Comparison of ENCODE assay signal across 9 cellular contexts in the genomic region with DNA sequence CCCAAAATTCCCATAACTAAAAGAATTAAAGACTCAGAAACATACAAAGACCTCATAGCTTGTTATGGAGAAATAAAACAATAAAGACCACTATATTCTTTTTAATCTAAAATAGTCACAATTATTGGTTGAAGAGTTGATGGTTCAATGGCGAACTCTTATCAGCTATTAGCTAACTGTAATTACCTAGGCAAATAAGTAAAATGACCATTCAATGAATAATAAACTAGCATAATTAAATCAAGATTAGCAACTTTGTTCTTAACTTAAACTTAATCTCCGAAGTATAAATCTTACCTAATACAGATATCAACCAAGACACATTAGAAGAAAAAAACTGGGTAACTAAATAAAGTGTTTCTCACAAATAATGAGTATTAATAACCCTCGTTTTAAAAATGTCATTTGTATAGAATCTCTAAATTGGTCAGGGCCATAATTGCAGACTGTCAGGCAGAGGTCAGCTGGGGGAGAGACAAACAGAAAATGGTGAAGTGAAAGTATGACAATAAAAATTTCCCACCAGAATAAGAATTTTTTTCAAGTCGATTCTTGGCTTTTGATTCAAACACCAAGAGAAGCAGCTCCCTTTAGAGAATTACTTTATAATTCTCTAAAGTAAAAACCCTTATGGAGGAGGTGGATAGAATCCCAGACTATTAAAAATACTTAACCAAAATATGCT. TPM values are rescaled to one million over a fixed set of nuclear protein-coding genes. Genes with fewer than 3 reads are reported as not detected.
A peak's percentile ranks its signal among the peaks of the same experiment; 100 is the strongest.
DNase-seq lines count a peak whose midpoint lies in the region; ATAC-seq and TF ChIP-seq lines count a peak whose summit lies in the region.
"Had no signal": no experiment of that assay in that cellular context is flagged by ENCODE, and none has a peak within 500 bp of the region (broad histone marks: within the 10 kb centered on the region; RNA-seq: fewer than 3 reads in every experiment).

No MANE protein-coding gene starts in this region.

- POLR2A ChIA-PET in Caco-2 (lab: Charles Lee): no interaction called here

- H3K9me3 Mint-ChIP-seq in Caco-2 (ENCODE audit: unreplicated experiment) (no peaks in the 10 kb centered on the region), neural progenitor cell (no peaks in the 10 kb centered on the region)

- intact Hi-C loops in Caco-2 (cut with micrococcal nuclease; ENCODE audit: unreplicated experiment): no loop called here

- BruUV-seq in Caco-2 (replicated peaks; lab: Mats Ljungman, UMichigan): TSS peak; percentile 43

- H3K9me3 ChIP-seq in Caco-2 (no peaks in the 10 kb centered on the region), neural progenitor cell (ENCODE audit: low read depth) (no peaks in the 10 kb centered on the region)
- no peaks in the 10 kb centered on the region for H3K9me3 ChIP-seq in effector memory CD4-positive, alpha-beta T cell (ENCODE audit: control insufficient read depth, low read length)

- H3K27ac Mint-ChIP-seq in Caco-2 (ENCODE audit: unreplicated experiment): no peak overlapping the region
- no peak overlapping the region for H3K27ac Mint-ChIP-seq in neural progenitor cell

- H3K36me3 ChIP-seq in Caco-2 (ENCODE audit: control insufficient read depth, insufficient read depth, low read length) (no peaks in the 10 kb centered on the region), neural progenitor cell (no peaks in the 10 kb centered on the region)
- H3K36me3 ChIP-seq in effector memory CD4-positive, alpha-beta T cell (ENCODE audit: control insufficient read depth, insufficient read depth, low read length): peaks cover 3% of the 10 kb centered on the region

- TF ChIP-seq CTCF in Caco-2 (IDR thresholded peaks at IDR 0.05; ENCODE audit: insufficient read depth in 1 of 2, low read depth in 1 of 2, low read length in 1 of 2, severe bottlenecking in 1 of 2, unreplicated experiment in 1 of 2) (no peak), neural progenitor cell (IDR thresholded peaks at IDR 0.05) (no peak)

- H2AFZ ChIP-seq in neural progenitor cell (replicated peaks): no peak overlapping the region

- H4K20me1 ChIP-seq in neural progenitor cell (ENCODE audit: low read depth): peaks cover 17% of the 10 kb centered on the region

- H3K4me3 ChIP-seq in Caco-2 (ENCODE audit: low read depth, low read length) (peak overlapping the region; percentile 47), neural progenitor cell (peak overlapping the region; percentile 90)
- H3K4me3 ChIP-seq in effector memory CD4-positive, alpha-beta T cell (ENCODE audit: insufficient read depth, low read depth, low read length, poor library complexity, severe bottlenecking): peak overlapping the region; percentile 95

- H3K4me2 ChIP-seq in neural progenitor cell: peak overlapping the region; percentile 82

- H3K27ac ChIP-seq in effector memory CD4-positive, alpha-beta T cell (ENCODE audit: insufficient read depth, low read length, poor library complexity, severe bottlenecking): peak overlapping the region; percentile 78
- H3K27ac ChIP-seq in neural progenitor cell: no peak overlapping the region

- H3K4me1 Mint-ChIP-seq in Caco-2 (ENCODE audit: low read depth, unreplicated experiment) (no peaks in the 10 kb centered on the region), neural progenitor cell (peaks cover 23% of the 10 kb centered on the region)

- H3K4me1 ChIP-seq in Caco-2 (peaks cover 14% of the 10 kb centered on the region), neural progenitor cell (peaks cover 11% of the 10 kb centered on the region)
- H3K4me1 ChIP-seq in effector memory CD4-positive, alpha-beta T cell (ENCODE audit: control insufficient read depth, insufficient read depth, low read length, poor library complexity, severe bottlenecking): peaks cover 6% of the 10 kb centered on the region

- DNase-seq in Caco-2 (no peak), MV-4-11 (lab: John Stamatoyannopoulos, UW) (peak; percentile 41), neural progenitor cell (ENCODE audit: low spot score) (no peak), EL (no peak), 8988T (no peak)
- no peak for DNase-seq in effector memory CD4-positive, alpha-beta T cell

- peak overlapping the region; percentile 80 for H3K4me3 Mint-ChIP-seq in Caco-2 (ENCODE audit: unreplicated experiment)
- peak overlapping the region; percentile 99 for H3K4me3 Mint-ChIP-seq in neural progenitor cell

- peaks cover 52% of the 10 kb centered on the region for H3K79me2 ChIP-seq in neural progenitor cell (ENCODE audit: low read depth)

- H3K36me3 Mint-ChIP-seq in Caco-2 (ENCODE audit: insufficient read depth, unreplicated experiment): no peaks in the 10 kb centered on the region
- no peaks in the 10 kb centered on the region for H3K36me3 Mint-ChIP-seq in neural progenitor cell

- H3F3A ChIP-seq in neural progenitor cell (ENCODE audit: low read depth): peaks cover 10% of the 10 kb centered on the region

- ATAC-seq in GM18873 (IDR thresholded peaks at IDR 0.05; ENCODE audit: low FRiP score, unreplicated experiment): no peak
- no peak for ATAC-seq in GM21528 (IDR thresholded peaks at IDR 0.05; ENCODE audit: low FRiP score, unreplicated experiment)

- no peaks in the 10 kb centered on the region for H3K27me3 Mint-ChIP-seq in Caco-2 (ENCODE audit: insufficient read depth, unreplicated experiment)
- no peaks in the 10 kb centered on the region for H3K27me3 Mint-ChIP-seq in neural progenitor cell (ENCODE audit: insufficient read depth, low read depth)

- CTCF ChIA-PET in Caco-2 (lab: Charles Lee): no interaction called here

- H3K27me3 ChIP-seq in Caco-2 (replicated peaks; ENCODE audit: control insufficient read depth, insufficient read depth, low read length) (no peaks in the 10 kb centered on the region), neural progenitor cell (peaks cover 11% of the 10 kb centered on the region)
- no peaks in the 10 kb centered on the region for H3K27me3 ChIP-seq in effector memory CD4-positive, alpha-beta T cell (replicated peaks; ENCODE audit: control insufficient read depth, insufficient read depth, low read length, poor library complexity, severe bottlenecking)

- H3K9ac ChIP-seq in neural progenitor cell: no peak overlapping the region

RNA-seq across cellular contexts. Expression of a gene that starts 1.7 kb away (rescaled TPM):
- total RNA-seq in Caco-2 (2022) (16.5 and 20.1 TPM in 2 replicates), neural progenitor cell (ENCODE audit: low replicate concordance) (19.8 and 20.9 TPM in 2 replicates)

RNA-seq across cellular contexts. Expression of a gene that starts 49.8 kb away (rescaled TPM):
- total RNA-seq in Caco-2 (2022) (not detected in 2 replicates), neural progenitor cell (ENCODE audit: low replicate concordance) (1.0 and 1.9 TPM in 2 replicates)
- total RNA-seq: glomerular endothelial cell had no signal
